20 cellular contexts compared by ENCODE assay signal in the genomic region with DNA sequence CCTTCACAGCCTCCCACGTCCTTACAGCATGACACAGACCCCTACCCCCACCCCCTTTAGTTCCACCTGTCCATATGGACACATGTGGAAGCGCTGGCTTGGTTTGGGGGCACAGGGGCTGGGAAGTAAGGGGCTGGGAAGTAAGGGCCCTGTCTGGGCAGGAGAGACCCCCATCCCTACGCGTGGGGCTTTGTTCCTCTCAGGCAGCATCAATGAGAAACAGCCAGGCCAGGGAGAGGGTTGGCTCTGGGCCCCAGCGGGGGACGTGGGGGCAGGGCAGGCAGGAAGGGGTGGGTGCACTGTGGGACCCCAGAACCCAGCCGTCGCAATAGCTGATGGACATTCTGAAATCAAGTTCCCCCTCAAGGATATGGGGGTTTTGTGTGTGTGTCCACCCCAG. TPM values are rescaled to one million over a fixed set of nuclear protein-coding genes. Genes with fewer than 3 reads are reported as not detected.
"Had no signal": no experiment of that assay in that cellular context is flagged by ENCODE, and none has a peak within 500 bp of the region (broad histone marks: within the 10 kb centered on the region; RNA-seq: fewer than 3 reads in every experiment).

No MANE protein-coding gene starts in this region.

- H3K9me3 ChIP-seq: left ventricle myocardium inferior, lower lobe of right lung, ovary, right atrium auricular region had no signal

- H3K36me3 Mint-ChIP-seq: memory B cell; natural killer cell treated with Interleukin-12 subunit alpha and Interleukin-12 subunit beta and Interleukin-15 and Interleukin-18, amount 100 ng/mL, for 72 hours had no signal

- H3K27ac ChIP-seq: heart right ventricle, left ventricle myocardium inferior, lower lobe of right lung, ovary, right atrium auricular region had no signal

- H3K36me3 ChIP-seq: heart right ventricle, left ventricle myocardium inferior, lower lobe of right lung, ovary, right atrium auricular region had no signal

- H3K27me3 ChIP-seq: ovary had no signal

- H3K4me2 ChIP-seq: smooth muscle cell had no signal

- H3K4me1 ChIP-seq: heart right ventricle, left ventricle myocardium inferior, lower lobe of right lung, right atrium auricular region had no signal

- DNase-seq: dermis blood vessel endothelial cell; effector CD8-positive, alpha-beta T cell; heart right ventricle; kidney; left cardiac atrium; left ventricle myocardium inferior; lower lobe of right lung; midbrain; ovary; stimulated activated CD4-positive, alpha-beta T cell treated with anti-CD3 and anti-CD28 coated beads, Interleukin-2, amount 100 ng/mL, for 48 hours; stimulated activated naive CD4-positive, alpha-beta T cell treated with Interleukin-2 at 50 U/mL for 16 hours; trophoblast cell had no signal

- H3K27ac Mint-ChIP-seq: memory B cell had no signal

- H3K4me3 Mint-ChIP-seq: memory B cell; natural killer cell treated with Interleukin-12 subunit alpha and Interleukin-12 subunit beta and Interleukin-15 and Interleukin-18, amount 100 ng/mL, for 72 hours had no signal

- H3K4me3 ChIP-seq: heart right ventricle, left ventricle myocardium inferior, lower lobe of right lung, ovary, right atrium auricular region, smooth muscle cell had no signal

- H3K9me3 Mint-ChIP-seq: memory B cell; natural killer cell treated with Interleukin-12 subunit alpha and Interleukin-12 subunit beta and Interleukin-15 and Interleukin-18, amount 100 ng/mL, for 72 hours had no signal

RNA-seq across cellular contexts. Expression of gene NCAN, which starts 1.1 kb away (rescaled TPM):
- total RNA-seq: dermis blood vessel endothelial cell; glomerular endothelial cell; heart right ventricle; left cardiac atrium; left ventricle myocardium inferior; lower lobe of right lung; natural killer cell treated with Interleukin-12 subunit alpha and Interleukin-12 subunit beta and Interleukin-15 and Interleukin-18, amount 100 ng/mL, for 72 hours; ovary; posterior vena cava; right atrium auricular region; smooth muscle cell had no signal
- polyA plus RNA-seq: heart right ventricle, ovary, smooth muscle cell, urinary bladder had no signal

RNA-seq across cellular contexts. Expression of gene MEF2B, which starts 42.8 kb away (rescaled TPM):
- total RNA-seq: frontal cortex, glomerular endothelial cell, right atrium auricular region, smooth muscle cell had no signal
